1 cellular context compared by ENCODE assay signal in the genomic region with DNA sequence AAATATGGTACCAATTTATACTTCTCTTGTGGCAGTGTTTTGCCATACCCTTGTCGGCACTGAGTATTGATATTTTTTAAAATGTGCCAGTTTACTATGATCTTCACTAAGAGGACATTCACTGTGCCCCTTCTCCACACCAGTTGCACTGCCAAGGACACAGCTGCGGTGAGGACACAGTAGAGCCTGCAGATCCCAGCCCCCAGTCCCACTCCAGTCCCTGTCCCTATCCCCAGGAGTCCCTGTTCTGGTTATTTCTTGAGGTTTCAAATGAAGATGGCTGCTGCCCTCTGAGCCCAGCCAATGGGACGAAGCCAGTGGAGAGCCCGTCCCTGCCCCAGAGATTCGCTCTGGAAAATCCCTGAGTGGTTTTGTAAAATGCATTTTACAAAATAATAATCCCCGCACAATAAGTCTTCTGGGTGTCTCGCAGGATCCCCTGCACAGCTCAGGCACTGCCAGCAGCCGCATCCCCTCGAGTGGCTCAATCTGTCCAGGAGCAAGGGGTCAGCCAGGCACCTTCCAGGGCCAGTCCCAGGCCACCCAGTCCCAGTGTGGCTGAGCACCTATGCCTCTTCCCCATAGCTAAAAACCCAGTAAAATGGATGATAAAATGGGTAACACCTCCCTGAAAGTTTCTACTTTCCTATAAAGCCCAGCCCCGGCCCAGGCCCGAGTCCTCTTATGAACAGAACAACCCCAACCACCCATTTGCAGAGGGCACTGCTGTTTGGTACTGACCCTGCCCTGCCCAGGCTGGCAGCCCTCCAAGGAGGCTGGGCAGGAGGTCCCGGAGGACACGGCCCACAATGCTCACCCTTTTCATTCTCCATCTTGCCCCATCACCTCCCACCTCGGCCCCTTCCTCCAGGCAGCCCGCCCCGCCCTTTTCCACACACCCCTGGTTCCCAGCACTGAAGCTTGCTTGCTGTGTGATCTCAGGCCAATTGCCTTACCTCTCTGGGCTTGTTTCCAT.
TF ChIP-seq lines count a peak whose summit lies in the region.

No MANE protein-coding gene starts in this region.

TF ChIP-seq in IMR-90, 13 proteins besides CTCF, POLR2A, EP300 and RAD21 (continued from another document):
- TF ChIP-seq MAZ (IDR thresholded peaks at IDR 0.05; ENCODE audit: borderline replicate concordance, low read depth, low read length) (no peak), CEBPB (IDR thresholded peaks at IDR 0.05; ENCODE audit: low read depth, low read length) (no peak), SMC3 (IDR thresholded peaks at IDR 0.05; ENCODE audit: low read depth, low read length) (no peak), BHLHE40 (IDR thresholded peaks at IDR 0.05; ENCODE audit: low read depth, low read length) (no peak), NFE2L2 (IDR thresholded peaks at IDR 0.05; ENCODE audit: low read depth, low read length) (no peak), RCOR1 (IDR thresholded peaks at IDR 0.05; ENCODE audit: insufficient replicate concordance, low read length) (no peak), MAFK (IDR thresholded peaks at IDR 0.05; ENCODE audit: low read depth, low read length) (no peak)
- TF ChIP-seq, protein P1, sequence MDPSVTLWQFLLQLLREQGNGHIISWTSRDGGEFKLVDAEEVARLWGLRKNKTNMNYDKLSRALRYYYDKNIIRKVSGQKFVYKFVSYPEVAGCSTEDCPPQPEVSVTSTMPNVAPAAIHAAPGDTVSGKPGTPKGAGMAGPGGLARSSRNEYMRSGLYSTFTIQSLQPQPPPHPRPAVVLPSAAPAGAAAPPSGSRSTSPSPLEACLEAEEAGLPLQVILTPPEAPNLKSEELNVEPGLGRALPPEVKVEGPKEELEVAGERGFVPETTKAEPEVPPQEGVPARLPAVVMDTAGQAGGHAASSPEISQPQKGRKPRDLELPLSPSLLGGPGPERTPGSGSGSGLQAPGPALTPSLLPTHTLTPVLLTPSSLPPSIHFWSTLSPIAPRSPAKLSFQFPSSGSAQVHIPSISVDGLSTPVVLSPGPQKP (IDR thresholded peaks at IDR 0.05; ENCODE audit: borderline replicate concordance, low read depth, low read length): no peak
